ENCODE assay signal across 20 cellular contexts in the genomic region with DNA sequence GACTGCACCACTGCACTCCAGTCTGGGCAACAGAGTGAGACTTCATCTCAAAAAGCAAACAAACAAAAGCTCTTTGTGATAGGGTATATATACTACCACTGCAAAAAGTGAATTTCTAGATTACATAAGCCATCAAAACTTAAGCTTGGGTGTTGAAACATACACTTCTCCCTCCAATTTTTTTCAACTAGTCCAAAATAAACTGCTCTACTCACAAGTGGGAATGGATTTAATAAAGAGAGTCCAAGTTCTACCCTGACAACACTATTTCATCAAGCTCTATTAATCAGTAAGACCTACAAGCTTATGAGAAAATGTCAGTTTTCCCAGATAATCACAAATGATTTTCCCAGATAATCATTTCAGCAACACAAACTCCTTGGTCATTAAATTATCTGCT.
DNase-seq lines count a peak whose midpoint lies in the region; ATAC-seq and TF ChIP-seq lines count a peak whose summit lies in the region.
"Had no signal": no experiment of that assay in that cellular context is flagged by ENCODE, and none has a peak within 500 bp of the region (broad histone marks: within the 10 kb centered on the region; RNA-seq: fewer than 3 reads in every experiment).

No MANE protein-coding gene starts in this region.

- CTCF ChIA-PET in mammary epithelial cell (lab: Charles Lee; ENCODE audit: low non-redundant PET) = no interaction called here

- H3K4me1 ChIP-seq in breast epithelium (peaks cover 0 to 9% of the 10 kb centered on the region in 2 donors), mammary epithelial cell (ENCODE audit: insufficient read depth, low read length) (peaks cover 13% of the 10 kb centered on the region), rectal smooth muscle tissue (ENCODE audit: control insufficient read depth, insufficient read depth, low read length) (peaks cover 10% of the 10 kb centered on the region), upper lobe of right lung (peaks cover 27% of the 10 kb centered on the region)

- ATAC-seq in Right ventricle myocardium superior (ENCODE audit: poor library complexity) = peak; percentile 60
- ATAC-seq in upper lobe of right lung = no peak

- H3K36me3 ChIP-seq in breast epithelium = no peaks in the 10 kb centered on the region
- H3K36me3 ChIP-seq in mammary epithelial cell (ENCODE audit: insufficient read depth, low read length) = no peaks in the 10 kb centered on the region
- H3K36me3 ChIP-seq in rectal smooth muscle tissue (ENCODE audit: control insufficient read depth, insufficient read depth, low read length) = no peaks in the 10 kb centered on the region
- H3K36me3 ChIP-seq in upper lobe of right lung = peaks cover 11% of the 10 kb centered on the region

- peaks cover 44% of the 10 kb centered on the region for H3K79me2 ChIP-seq in mammary epithelial cell (ENCODE audit: insufficient read depth, low read length)

- no peak for TF ChIP-seq CTCF in breast epithelium (IDR thresholded peaks at IDR 0.05)
- TF ChIP-seq CTCF in mammary epithelial cell (conservative IDR thresholded peaks at IDR 0.05 in 1 of 2, IDR thresholded peaks at IDR 0.05 in 1 of 2; ENCODE audit: extremely low read depth in 1 of 2, insufficient read depth in 1 of 2, low read depth in 1 of 2, low read length in 2 of 2) = no peak
- TF ChIP-seq CTCF in upper lobe of right lung (IDR thresholded peaks at IDR 0.05) = no peak

- H3K27ac ChIP-seq in breast epithelium (peak overlapping the region; percentile 45 to 72), mammary epithelial cell (ENCODE audit: insufficient read depth, low read depth, low read length) (no peak overlapping the region), rectal smooth muscle tissue (ENCODE audit: low read depth, low read length) (peak overlapping the region; percentile 40), upper lobe of right lung (peak overlapping the region; percentile 28)
- H3K27ac ChIP-seq: C4-2B, RWPE1 had no signal

- H3K9me3 ChIP-seq in breast epithelium (no peaks in the 10 kb centered on the region), mammary epithelial cell (replicated peaks; ENCODE audit: insufficient read depth, low read length) (no peaks in the 10 kb centered on the region), upper lobe of right lung (no peaks in the 10 kb centered on the region)

- dilution Hi-C loops in mammary epithelial cell (cut with HindIII; ENCODE audit: low sequenced_read_pairs) = no loop called here

- in situ Hi-C loops in mammary epithelial cell (cut with MboI; ENCODE audit: low sequenced_read_pairs in 2 of 2) = no loop called here

- H3K27me3 ChIP-seq in breast epithelium = no peaks in the 10 kb centered on the region
- H3K27me3 ChIP-seq in mammary epithelial cell (ENCODE audit: insufficient read depth, low read length) = no peaks in the 10 kb centered on the region
- H3K27me3 ChIP-seq in rectal smooth muscle tissue (ENCODE audit: control insufficient read depth, insufficient read depth, low read length) = no peaks in the 10 kb centered on the region
- H3K27me3 ChIP-seq in upper lobe of right lung = no peaks in the 10 kb centered on the region

- no peak for DNase-seq in breast epithelium (ENCODE audit: low spot score in 2 of 2)
- no peak for DNase-seq in mammary epithelial cell
- no peak for DNase-seq in Right ventricle myocardium superior
- DNase-seq in upper lobe of right lung = no peak
- DNase-seq in DMS153 treated with DMSO at 0.1 percent for 48 hours (lab: John Stamatoyannopoulos, UW; ENCODE audit: unreplicated experiment) = no peak
- no peak for DNase-seq in head of caudate nucleus
- DNase-seq in ecto neural progenitor cell (ENCODE audit: low spot score) = no peak
- DNase-seq: activated CD4-positive, alpha-beta T cell treated with anti-CD3 and anti-CD28 coated beads, Interleukin-2, amount 50 U/mL, for 4 hours; activated T-cell treated with anti-CD3 and anti-CD28 coated beads, Interleukin-2, amount 50 U/mL, for 1 hour; DMS53; effector CD8-positive, alpha-beta T cell; H9; NCI-H1436; NCI-H226; small intestine; stimulated activated CD4-positive, alpha-beta T cell treated with anti-CD3 and anti-CD28 coated beads, Interleukin-4, amount 100 ng/mL, for 4 hours; stimulated activated CD8-positive, alpha-beta memory T cell treated with anti-CD3 and anti-CD28 coated beads, Interleukin-4, amount 100 ng/mL, for 48 hours had no signal

- no peaks in the 10 kb centered on the region for H4K20me1 ChIP-seq in mammary epithelial cell (ENCODE audit: insufficient read depth, low read length)

- no peak overlapping the region for H2AFZ ChIP-seq in mammary epithelial cell (ENCODE audit: low read depth, low read length)

- intact Hi-C loops in breast epithelium (cut with DNase I; ENCODE audit: low total_unique reads) (no loop called here), mammary epithelial cell (cut with micrococcal nuclease) (no loop called here), Right ventricle myocardium superior (cut with DNase I) (no loop called here), upper lobe of right lung (cut with DNase I) (no loop called here), head of caudate nucleus (cut with DNase I) (loop anchor here (10.0 kb wide), 1 partner anchor 84 kb away; a partner anchor contains a TSS)

- no peak overlapping the region for H3K4me3 ChIP-seq in breast epithelium
- H3K4me3 ChIP-seq in mammary epithelial cell (replicated peaks in 1 of 3; ENCODE audit: insufficient read depth in 1 of 3, low read depth in 2 of 3, low read length in 3 of 3) = no peak overlapping the region
- no peak overlapping the region for H3K4me3 ChIP-seq in rectal smooth muscle tissue (ENCODE audit: low read length)
- H3K4me3 ChIP-seq in upper lobe of right lung = no peak overlapping the region

- H3K4me2 ChIP-seq in mammary epithelial cell (ENCODE audit: insufficient read depth, low read depth, low read length) = no peak overlapping the region

- BruUV-seq in mammary epithelial cell (replicated peaks; lab: Mats Ljungman, UMichigan) = no TSS peak

- TF ChIP-seq POLR2A in breast epithelium (IDR thresholded peaks at IDR 0.05) = no peak

- no peak overlapping the region for H3K9ac ChIP-seq in mammary epithelial cell (ENCODE audit: insufficient read depth, low read length)
- H3K9ac ChIP-seq in rectal smooth muscle tissue (ENCODE audit: low read length) = no peak overlapping the region
